Comparison of ENCODE assay signal across 20 cellular contexts in the genomic region with DNA sequence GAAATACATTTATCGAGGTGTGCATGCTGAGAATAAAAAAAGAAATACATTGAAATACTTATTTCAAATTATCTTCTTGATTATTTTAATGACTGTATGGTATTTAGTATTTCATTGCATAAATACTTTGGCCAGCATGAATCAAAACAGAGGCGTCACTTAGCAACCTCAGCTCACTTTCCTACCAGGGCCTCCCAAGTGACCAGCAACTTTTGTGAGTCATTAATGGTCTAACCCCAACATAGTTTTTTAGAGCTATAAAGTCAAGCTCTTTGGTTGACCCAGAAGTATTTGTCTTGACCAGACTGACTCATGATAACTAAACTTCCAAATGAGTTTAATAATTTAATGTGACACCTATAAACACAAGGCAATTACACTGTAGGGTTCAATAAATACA. TPM values are rescaled to one million over a fixed set of nuclear protein-coding genes. Genes with fewer than 3 reads are reported as not detected.
A peak's percentile ranks its signal among the peaks of the same experiment; 100 is the strongest.
DNase-seq lines count a peak whose midpoint lies in the region; ATAC-seq and TF ChIP-seq lines count a peak whose summit lies in the region.
"Had no signal": no experiment of that assay in that cellular context is flagged by ENCODE, and none has a peak within 500 bp of the region (broad histone marks: within the 10 kb centered on the region; RNA-seq: fewer than 3 reads in every experiment).

No MANE protein-coding gene starts in this region.

- no peaks in the 10 kb centered on the region for H4K20me1 ChIP-seq in smooth muscle cell (ENCODE audit: low read depth)

- DNase-seq in MCF 10A (ENCODE audit: unreplicated experiment) (peak; percentile 5), breast epithelium (ENCODE audit: low spot score in 2 of 2) (no peak), amniotic epithelial cell (ENCODE audit: low read depth) (peak; percentile 58), foreskin fibroblast (peak; percentile 54 to 57), smooth muscle cell (lab: John Stamatoyannopoulos, UW; ENCODE audit: unreplicated experiment) (no peak), COLO668 (lab: John Stamatoyannopoulos, UW; ENCODE audit: unreplicated experiment) (no peak), vagina (ENCODE audit: extremely low spot score in 2 of 2) (no peak)
- DNase-seq: activated CD4-positive, CD25-positive, alpha-beta regulatory T cell; activated gamma-delta T cell; CD8-positive, alpha-beta memory T cell; NCI-H2081; NCI-H526 treated with DMSO at 0.1 percent for 48 hours; pancreas; Peyer's patch; stimulated activated CD4-positive, alpha-beta T cell treated with anti-CD3 and anti-CD28 coated beads, Interleukin-15, amount 100 ng/mL, for 24 hours; T-helper 1 cell had no signal

- H3K36me3 ChIP-seq in breast epithelium (no peaks in the 10 kb centered on the region), smooth muscle cell (ENCODE audit: low read depth) (no peaks in the 10 kb centered on the region), vagina (no peaks in the 10 kb centered on the region)
- H3K36me3 ChIP-seq: pancreas, Peyer's patch had no signal

- CTCF ChIA-PET in MCF 10A (lab: Yijun Ruan, JAX): no interaction called here

- H3K9me3 ChIP-seq in breast epithelium: no peaks in the 10 kb centered on the region
- no peaks in the 10 kb centered on the region for H3K9me3 ChIP-seq in smooth muscle cell (replicated peaks; ENCODE audit: low read depth)
- H3K9me3 ChIP-seq in vagina: no peaks in the 10 kb centered on the region
- H3K9me3 ChIP-seq: pancreas, Peyer's patch had no signal

- H3K9ac ChIP-seq in smooth muscle cell (ENCODE audit: low read depth): peak overlapping the region; percentile 44

- no peaks in the 10 kb centered on the region for H3K36me3 Mint-ChIP-seq in MCF 10A (ENCODE audit: insufficient read depth, unreplicated experiment)
- H3K36me3 Mint-ChIP-seq: CD8-positive, alpha-beta memory T cell had no signal

- no peak overlapping the region for H3K27ac ChIP-seq in breast epithelium
- H3K27ac ChIP-seq in smooth muscle cell (ENCODE audit: low read depth): peak overlapping the region; percentile 59
- H3K27ac ChIP-seq in vagina: no peak overlapping the region
- H3K27ac ChIP-seq: 22Rv1, pancreas, Peyer's patch had no signal

- POLR2A ChIA-PET in MCF 10A (lab: Yijun Ruan, JAX): no interaction called here

- no peaks in the 10 kb centered on the region for H3K9me3 Mint-ChIP-seq in MCF 10A (ENCODE audit: unreplicated experiment)
- H3K9me3 Mint-ChIP-seq: CD8-positive, alpha-beta memory T cell had no signal

- H3K4me3 ChIP-seq in breast epithelium (no peak overlapping the region), foreskin fibroblast (ENCODE audit: low read depth in 1 of 2, low read length in 2 of 2) (no peak overlapping the region), smooth muscle cell (no peak overlapping the region), vagina (no peak overlapping the region)
- H3K4me3 ChIP-seq: pancreas, Peyer's patch had no signal

- WGBS in smooth muscle cell (ENCODE audit: low lambda C conversion rate): 26% methylated on average over 2 of the region's 2 CpGs

- peak overlapping the region; percentile 29 for H3K4me2 ChIP-seq in smooth muscle cell

- H3K27me3 ChIP-seq in breast epithelium: no peaks in the 10 kb centered on the region
- no peaks in the 10 kb centered on the region for H3K27me3 ChIP-seq in smooth muscle cell (ENCODE audit: low read depth)
- no peaks in the 10 kb centered on the region for H3K27me3 ChIP-seq in vagina
- H3K27me3 ChIP-seq: pancreas, Peyer's patch had no signal

- intact Hi-C loops in MCF 10A (cut with micrococcal nuclease): no loop called here
- intact Hi-C loops in breast epithelium (cut with DNase I; ENCODE audit: low total_unique reads): no loop called here
- intact Hi-C loops in vagina (cut with DNase I): no loop called here

- H3K4me1 ChIP-seq in breast epithelium: no peaks in the 10 kb centered on the region
- no peaks in the 10 kb centered on the region for H3K4me1 ChIP-seq in smooth muscle cell (ENCODE audit: low read depth)
- H3K4me1 ChIP-seq in vagina: no peaks in the 10 kb centered on the region
- H3K4me1 ChIP-seq: pancreas, Peyer's patch had no signal

- BruUV-seq in MCF 10A (replicated peaks; lab: Mats Ljungman, UMichigan): no TSS peak

- no peak overlapping the region for H3K27ac Mint-ChIP-seq in MCF 10A (ENCODE audit: low read depth, unreplicated experiment)
- H3K27ac Mint-ChIP-seq: CD8-positive, alpha-beta memory T cell had no signal

- no peak overlapping the region for H3K4me3 Mint-ChIP-seq in MCF 10A (ENCODE audit: unreplicated experiment)
- H3K4me3 Mint-ChIP-seq: CD8-positive, alpha-beta memory T cell had no signal

- TF ChIP-seq POLR2A in breast epithelium (IDR thresholded peaks at IDR 0.05) (no peak), vagina (IDR thresholded peaks at IDR 0.05) (no peak)

- no peak for ATAC-seq in GM21529 (IDR thresholded peaks at IDR 0.05; ENCODE audit: unreplicated experiment)
- ATAC-seq: pancreas had no signal

- no peaks in the 10 kb centered on the region for H3K27me3 Mint-ChIP-seq in MCF 10A (ENCODE audit: insufficient read depth, unreplicated experiment)
- H3K27me3 Mint-ChIP-seq: CD8-positive, alpha-beta memory T cell had no signal

- no peaks in the 10 kb centered on the region for H3F3A ChIP-seq in smooth muscle cell (ENCODE audit: low read depth)

- H2AFZ ChIP-seq in smooth muscle cell (ENCODE audit: low read depth): no peak overlapping the region

- TF ChIP-seq CTCF in MCF 10A (IDR thresholded peaks at IDR 0.05; ENCODE audit: unreplicated experiment): no peak
- no peak for TF ChIP-seq CTCF in breast epithelium (IDR thresholded peaks at IDR 0.05)
- TF ChIP-seq CTCF in foreskin fibroblast (IDR thresholded peaks at IDR 0.05; ENCODE audit: low read depth, low read length): no peak
- TF ChIP-seq CTCF in smooth muscle cell (IDR thresholded peaks at IDR 0.05; ENCODE audit: borderline replicate concordance, insufficient read depth, poor library complexity, severe bottlenecking): no peak
- TF ChIP-seq CTCF in vagina (IDR thresholded peaks at IDR 0.05): no peak

- H3K79me2 ChIP-seq in smooth muscle cell (ENCODE audit: low read depth): no peaks in the 10 kb centered on the region

- H3K4me1 Mint-ChIP-seq in MCF 10A (ENCODE audit: insufficient read depth, unreplicated experiment): no peaks in the 10 kb centered on the region
- H3K4me1 Mint-ChIP-seq: CD8-positive, alpha-beta memory T cell had no signal

RNA-seq across cellular contexts. Expression of a gene that starts 28.0 kb away (rescaled TPM):
- total RNA-seq in MCF 10A (2022) (not detected in 2 replicates), breast epithelium (under 1 TPM in 1 of 3 donors, not detected in 2; 0.15 TPM), smooth muscle cell (not detected in 2 replicates), vagina (not detected)
- 0.14 TPM in 1 of 2 replicates, not detected in the other for polyA plus RNA-seq in smooth muscle cell
- total RNA-seq: CD8-positive, alpha-beta memory T cell; pancreas; Peyer's patch; subcutaneous adipose tissue had no signal
- polyA plus RNA-seq: CD8-positive, alpha-beta memory T cell; keratinocyte; pancreas had no signal

RNA-seq across cellular contexts. Expression of a gene that starts 40.5 kb away (rescaled TPM):
- total RNA-seq in MCF 10A (2022) (not detected in 2 replicates), breast epithelium (under 1 TPM; under 0.01 to 0.29 (median 0.16) TPM), smooth muscle cell (0.13 TPM in 1 of 2 replicates, not detected in the other), vagina (not detected)
- polyA plus RNA-seq in smooth muscle cell: 0.30 and 0.34 TPM in 2 replicates
- total RNA-seq: CD8-positive, alpha-beta memory T cell had no signal
- polyA plus RNA-seq: CD8-positive, alpha-beta memory T cell had no signal

RNA-seq across cellular contexts. Expression of a gene that starts 40.7 kb away (rescaled TPM):
- total RNA-seq in MCF 10A (2022): 3.1 and 4.2 TPM in 2 replicates
- total RNA-seq in breast epithelium: 1 to 10 TPM; 3.0 to 6.9 (median 4.9) TPM
- total RNA-seq in smooth muscle cell: 3.5 and 4.3 TPM in 2 replicates
- 1.8 and 3.1 TPM in 2 replicates for polyA plus RNA-seq in smooth muscle cell
- total RNA-seq in vagina: 3.9 TPM
- total RNA-seq: CD8-positive, alpha-beta memory T cell had no signal
- polyA plus RNA-seq: CD8-positive, alpha-beta memory T cell had no signal

Comparison
In these comparisons a context has a peak if more than half of its experiments do, and no peak if none do; other contexts are left out.
1. DNase-seq: peak in MCF 10A (single experiment), amniotic epithelial cell (single experiment) and foreskin fibroblast (2 of 2); none in breast epithelium (0 of 2), smooth muscle cell (single experiment), COLO668 (single experiment) and vagina (0 of 2).